1 cellular context compared by ENCODE assay signal in the genomic region with DNA sequence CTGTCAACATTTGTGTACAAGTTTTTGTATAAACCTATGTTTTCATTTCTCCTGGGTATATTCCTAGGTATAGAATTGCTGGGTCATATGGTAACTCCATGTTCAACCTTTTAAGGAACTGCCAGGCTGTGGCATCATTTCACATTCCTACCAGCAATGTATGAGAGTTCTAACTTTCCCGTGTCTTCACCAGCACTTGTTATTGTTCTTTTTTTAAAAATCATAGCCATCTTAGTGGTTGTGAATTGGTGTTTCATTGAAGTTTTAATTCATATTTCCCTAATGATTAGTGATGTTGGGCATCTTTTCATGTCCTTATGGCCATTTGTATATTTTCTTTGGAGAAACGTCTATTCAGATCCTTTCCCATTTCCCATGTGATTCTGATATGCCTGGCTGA.
TF ChIP-seq lines count a peak whose summit lies in the region.

No MANE protein-coding gene starts in this region.

TF ChIP-seq in HEK293, 187 proteins besides CTCF, POLR2A, EP300 and RAD21:
- TF ChIP-seq ZNF280D (tag by site-specific recombination; IDR thresholded peaks at IDR 0.05) = 0 out of 2 replicates have a peak, but pooled peaks have one; percentile 48
- peak; percentile 100 for TF ChIP-seq ZNF184 (tag by site-specific recombination; IDR thresholded peaks at IDR 0.05)
- TF ChIP-seq ZNF621 (tag by site-specific recombination; IDR thresholded peaks at IDR 0.05) = no peak
TF ChIP-seq in HEK293: peak in this region for 2.
